In the genomic region with DNA sequence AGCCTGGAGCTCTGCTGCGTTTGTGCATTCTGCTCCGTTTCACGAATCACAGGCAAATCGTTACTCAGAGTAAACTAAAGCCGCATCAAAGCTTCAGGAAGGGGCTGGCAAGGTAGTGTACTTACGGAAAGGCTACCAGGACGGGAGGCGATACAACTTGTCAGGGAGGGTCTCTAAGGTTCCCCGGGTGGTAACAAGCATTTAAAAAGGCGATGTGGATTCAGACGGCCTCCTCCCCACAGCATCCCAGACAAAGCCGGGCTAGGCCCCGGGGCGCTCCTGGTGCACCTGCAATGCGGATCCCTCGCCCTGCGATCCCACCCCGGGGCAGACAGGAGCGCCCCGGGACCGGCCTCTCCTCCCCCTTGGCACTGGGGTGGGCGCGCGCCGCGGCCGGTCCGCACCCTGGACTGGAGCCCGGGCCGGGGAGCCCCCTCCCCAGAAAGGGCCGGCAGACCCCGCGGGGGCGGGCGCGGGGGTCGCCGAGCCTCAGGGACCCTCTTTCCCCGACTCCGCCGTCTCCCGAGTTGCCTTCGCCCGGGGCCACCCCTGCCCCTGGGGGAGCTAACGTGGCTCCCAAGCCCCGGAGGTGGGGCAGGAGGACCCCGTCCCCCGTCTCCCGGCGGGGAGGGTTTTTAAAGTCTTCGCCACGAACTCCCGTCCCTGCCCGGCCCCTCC, we compare ENCODE assay signal across 8 cellular contexts. TPM values are rescaled to one million over a fixed set of nuclear protein-coding genes. Genes with fewer than 3 reads are reported as not detected.
DNase-seq lines count a peak whose midpoint lies in the region; ATAC-seq, FAIRE-seq and TF ChIP-seq lines count a peak whose summit lies in the region.

No MANE protein-coding gene starts in this region.

- peak overlapping the region; percentile 58 for H3K27ac ChIP-seq in naive thymus-derived CD4-positive, alpha-beta T cell (ENCODE audit: low read depth, low read length)
- peak overlapping the region; percentile 68 to 97 (median 93) for H3K27ac ChIP-seq in thyroid gland

- no peaks in the 10 kb centered on the region for H3K9me3 ChIP-seq in naive thymus-derived CD4-positive, alpha-beta T cell (ENCODE audit: control insufficient read depth in 2 of 3, low read length in 3 of 3)
- H3K9me3 ChIP-seq in thyroid gland: no peaks in the 10 kb centered on the region

- 1 to 2% methylated on average over 19 to 30 of the region's 54 CpGs for WGBS in thyroid gland, 2 donors

- FAIRE-seq in GM12891 (lab: Jason Lieb, UNC): peak; percentile 69

- no peaks in the 10 kb centered on the region for H3K27me3 ChIP-seq in naive thymus-derived CD4-positive, alpha-beta T cell (ENCODE audit: control insufficient read depth in 2 of 2, insufficient read depth in 2 of 2, low read length in 2 of 2)
- no peaks in the 10 kb centered on the region for H3K27me3 ChIP-seq in thyroid gland

- H3K9me3 Mint-ChIP-seq in naive thymus-derived CD4-positive, alpha-beta T cell: no peaks in the 10 kb centered on the region

- peak overlapping the region; percentile 88 to 99 (median 95) for H3K4me3 Mint-ChIP-seq in naive thymus-derived CD4-positive, alpha-beta T cell

- POLR2A ChIA-PET in naive thymus-derived CD4-positive, alpha-beta T cell (lab: Charles Lee): interaction anchor here (0.7 to 1.2 kb wide), 2 partner anchors 942 to 943 kb away, joined by 3 to 5 read pairs; a partner anchor contains a TSS

- CTCF ChIA-PET in naive thymus-derived CD4-positive, alpha-beta T cell (lab: Charles Lee): interaction anchor here (0.6 to 0.8 kb wide), 3 partner anchors 11 to 661 kb away, joined by 3 read pairs; no protein-coding TSS in a partner anchor

- TF ChIP-seq CTCF in thyroid gland (IDR thresholded peaks at IDR 0.05): no peak

- H3K4me1 Mint-ChIP-seq in naive thymus-derived CD4-positive, alpha-beta T cell: peaks cover 13 to 57% (median 45%) of the 10 kb centered on the region in 7 donors

- H3K36me3 Mint-ChIP-seq in naive thymus-derived CD4-positive, alpha-beta T cell: peaks cover 0 to 21% (median 7%) of the 10 kb centered on the region in 5 donors

- H3K4me1 ChIP-seq in naive thymus-derived CD4-positive, alpha-beta T cell (ENCODE audit: control insufficient read depth in 2 of 2, insufficient read depth in 2 of 2, low read length in 2 of 2): peaks cover 0 to 9% of the 10 kb centered on the region in 2 donors
- peaks cover 14 to 21% of the 10 kb centered on the region in 2 donors for H3K4me1 ChIP-seq in thyroid gland

- peak overlapping the region; percentile 40 for H3K4me3 ChIP-seq in naive thymus-derived CD4-positive, alpha-beta T cell (ENCODE audit: low read length)
- peak overlapping the region; percentile 56 to 94 (median 71) for H3K4me3 ChIP-seq in thyroid gland (replicated peaks in 1 of 3)

- no peak for TF ChIP-seq POLR2A in GM12891 (IDR thresholded peaks at IDR 0.05; ENCODE audit: low read depth, low read length)
- TF ChIP-seq POLR2A in thyroid gland (IDR thresholded peaks at IDR 0.05): peak in 1 of 2 donors; percentile 49

- peak; percentile 9 for ATAC-seq in HG02852 (IDR thresholded peaks at IDR 0.05; ENCODE audit: unreplicated experiment)
- peak; percentile 29 for ATAC-seq in esophagus mucosa
- no peak for ATAC-seq in naive thymus-derived CD4-positive, alpha-beta T cell
- no peak for ATAC-seq in GM19397 (IDR thresholded peaks at IDR 0.05; ENCODE audit: unreplicated experiment)

- intact Hi-C loops in naive thymus-derived CD4-positive, alpha-beta T cell (cut with micrococcal nuclease): loop anchor here (1.0 to 10.0 kb wide), 13 partner anchors 34 to 1021 kb away; a partner anchor contains a TSS
- intact Hi-C loops in thyroid gland (cut with DNase I): no loop called here

- peaks cover 0 to 11% (median 0%) of the 10 kb centered on the region in 5 donors for H3K27me3 Mint-ChIP-seq in naive thymus-derived CD4-positive, alpha-beta T cell

- DNase-seq in GM12891 (ENCODE audit: insufficient read length, low spot score): no peak
- peak; percentile 47 for DNase-seq in NCI-H748 treated with DMSO at 0.1 percent for 48 hours (lab: John Stamatoyannopoulos, UW)
- DNase-seq in activated T-cell treated with anti-CD3 and anti-CD28 coated beads, Interleukin-2, amount 50 U/mL, for 1 hour: peak; percentile 59
- peak; percentile 26 to 58 (median 48) for DNase-seq in naive thymus-derived CD4-positive, alpha-beta T cell
- DNase-seq in thyroid gland: peak; percentile 54 to 58

- no peaks in the 10 kb centered on the region for H3K36me3 ChIP-seq in naive thymus-derived CD4-positive, alpha-beta T cell (ENCODE audit: control insufficient read depth in 2 of 3, insufficient read depth in 3 of 3, low read length in 3 of 3)
- H3K36me3 ChIP-seq in thyroid gland: peaks cover 0 to 4% of the 10 kb centered on the region in 2 donors

- peak overlapping the region; percentile 83 to 98 (median 91) for H3K27ac Mint-ChIP-seq in naive thymus-derived CD4-positive, alpha-beta T cell

TF ChIP-seq in GM12891, 5 proteins besides CTCF, POLR2A, EP300 and RAD21:
- TF ChIP-seq PAX5 (IDR thresholded peaks at IDR 0.05; ENCODE audit: insufficient read depth, low read length, severe bottlenecking) (no peak), POLR2AphosphoS5 (IDR thresholded peaks at IDR 0.05; ENCODE audit: low read depth, low read length) (no peak), POU2F2 (IDR thresholded peaks at IDR 0.05; ENCODE audit: low read depth, low read length) (no peak), TAF1 (IDR thresholded peaks at IDR 0.05; ENCODE audit: low read depth, low read length) (no peak), SPI1 (IDR thresholded peaks at IDR 0.05; ENCODE audit: low read depth, low read length) (no peak)

RNA-seq across cellular contexts. Expression of a gene that starts 0.7 kb away (rescaled TPM):
- 7.8 TPM for polyA plus RNA-seq in GM12891 (2012; ENCODE audit: low read depth, missing spikeins)
- total RNA-seq in esophagus mucosa: 9.9 TPM
- 10 to 100 TPM; 17.3 to 24.9 (median 23.0) TPM for total RNA-seq in naive thymus-derived CD4-positive, alpha-beta T cell
- polyA plus RNA-seq in naive thymus-derived CD4-positive, alpha-beta T cell: 10 to 100 TPM; 19.0 to 34.4 TPM
- 10 to 100 TPM; 26.6 to 47.0 (median 39.1) TPM for total RNA-seq in thyroid gland

RNA-seq across cellular contexts. Expression of a gene that starts 1.1 kb away (rescaled TPM):
- 22.6 TPM for polyA plus RNA-seq in GM12891 (2012; ENCODE audit: low read depth, missing spikeins)
- total RNA-seq in esophagus mucosa (38.4 TPM), thyroid gland (100 to 1,000 TPM; 120 to 187 (median 138) TPM)
- total RNA-seq in naive thymus-derived CD4-positive, alpha-beta T cell: 10 to 100 TPM; 25.0 to 57.5 (median 45.8) TPM
- polyA plus RNA-seq in naive thymus-derived CD4-positive, alpha-beta T cell: 10 to 100 TPM in 1 of 2 donors, 1 to 10 TPM in 1; 7.9 to 11.6 TPM

Comparison
In these comparisons a context has a peak if more than half of its experiments do, and no peak if none do; other contexts are left out.
1. ATAC-seq: peak in HG02852 (single experiment) and esophagus mucosa (single experiment); none in naive thymus-derived CD4-positive, alpha-beta T cell (single experiment) and GM19397 (single experiment).